In genomic region chr9:128117613-128118471, GRCh38 we compare ENCODE assay signal across 8 cellular contexts. TPM values are rescaled to one million over a fixed set of nuclear protein-coding genes. Genes with fewer than 3 reads are reported as not detected.
A peak's percentile ranks its signal among the peaks of the same experiment; 100 is the strongest.
DNase-seq lines count a peak whose midpoint lies in the region; ATAC-seq lines count a peak whose summit lies in the region.

No MANE protein-coding gene starts in this region.

- ATAC-seq in HG03175 (IDR thresholded peaks at IDR 0.05; ENCODE audit: unreplicated experiment) (peak; percentile 66), HG03139 (IDR thresholded peaks at IDR 0.05; ENCODE audit: unreplicated experiment) (no peak)
- peak; percentile 74 to 76 for ATAC-seq in activated CD4-positive, CD25-positive, alpha-beta regulatory T cell treated with anti-CD3 and anti-CD28 coated beads, Interleukin-2, amount 50 U/mL, for 24 hours

- peak; percentile 86 for DNase-seq in EH (ENCODE audit: low read depth)
- peak; percentile 90 for DNase-seq in NCI-H460 (ENCODE audit: extremely low read depth, low read depth)
- DNase-seq in caudate nucleus (lab: John Stamatoyannopoulos, UW), result peak in 60 of 61 donors; percentile 26 to 96 (median 83)
- peak; percentile 95 for DNase-seq in islet precursor cell
- peak; percentile 88 to 95 for DNase-seq in stimulated activated CD4-positive, alpha-beta T cell treated with anti-CD3 and anti-CD28 coated beads, Interleukin-15, amount 100 ng/mL, for 48 hours (ENCODE audit: low read depth in 2 of 2)

- no peak overlapping the region for H3K27ac ChIP-seq in caudate nucleus (ENCODE audit: low read depth, low read length)

RNA-seq across cellular contexts. Expression of gene PTGES2, which starts 9.7 kb away (rescaled TPM):
- total RNA-seq in NCI-H460 (2014; rRNA removed; shearing (Covaris generic)), result 76.6 and 80.3 TPM in 2 replicates
- polyA plus RNA-seq in NCI-H460 (2014; cell fraction: nucleus; rRNA removed), result 251 and 278 TPM in 2 replicates

RNA-seq across cellular contexts. Expression of gene LCN2, which starts 31.4 kb away (rescaled TPM):
- not detected in 2 replicates for total RNA-seq in NCI-H460 (2014; rRNA removed; shearing (Covaris generic))
- polyA plus RNA-seq in NCI-H460 (2014; cell fraction: nucleus; rRNA removed), result not detected in 2 replicates

RNA-seq across cellular contexts. Expression of gene BBLN, which starts 42.2 kb away (rescaled TPM):
- 86.7 and 113 TPM in 2 replicates for total RNA-seq in NCI-H460 (2014; rRNA removed; shearing (Covaris generic))
- 106 and 177 TPM in 2 replicates for polyA plus RNA-seq in NCI-H460 (2014; cell fraction: nucleus; rRNA removed)

RNA-seq across cellular contexts. Expression of gene SLC25A25, which starts 49.8 kb away (rescaled TPM):
- 15.2 and 15.5 TPM in 2 replicates for total RNA-seq in NCI-H460 (2014; rRNA removed; shearing (Covaris generic))
- polyA plus RNA-seq in NCI-H460 (2014; cell fraction: nucleus; rRNA removed), result 25.8 and 36.9 TPM in 2 replicates

RNA-seq across cellular contexts. Expression of gene NAIF1, which starts 50.7 kb away (rescaled TPM):
- 9.9 and 10.6 TPM in 2 replicates for total RNA-seq in NCI-H460 (2014; rRNA removed; shearing (Covaris generic))
- polyA plus RNA-seq in NCI-H460 (2014; cell fraction: nucleus; rRNA removed), result 8.6 and 10.2 TPM in 2 replicates
